Comparison of ENCODE assay signal across 15 cellular contexts in genomic region chr14:91580886-91581615, GRCh38.
DNase-seq lines count a peak whose midpoint lies in the region; ATAC-seq and TF ChIP-seq lines count a peak whose summit lies in the region.
"Had no signal": no experiment of that assay in that cellular context is flagged by ENCODE, and none has a peak within 500 bp of the region (broad histone marks: within the 10 kb centered on the region; RNA-seq: fewer than 3 reads in every experiment).

No MANE protein-coding gene starts in this region.

- H2BK120ac ChIP-seq in mesendoderm (ENCODE audit: low read depth, low read length): no peak overlapping the region

- peaks cover 30% of the 10 kb centered on the region for H3K4me1 Mint-ChIP-seq in WTC11
- H3K4me1 Mint-ChIP-seq: B cell had no signal

- H3K27me3 ChIP-seq in mesendoderm (ENCODE audit: insufficient read depth, low read length, poor library complexity): no peaks in the 10 kb centered on the region

- H2BK5ac ChIP-seq in mesendoderm (ENCODE audit: low read length): no peak overlapping the region

- peaks cover 53% of the 10 kb centered on the region for H3K9me3 Mint-ChIP-seq in WTC11

- no peak overlapping the region for H3K9ac ChIP-seq in mesendoderm (ENCODE audit: low read length)

- H3K4me2 ChIP-seq in mesendoderm (ENCODE audit: low read length): no peak overlapping the region

- H3K36me3 Mint-ChIP-seq in WTC11: peaks cover 32% of the 10 kb centered on the region

- H3K18ac ChIP-seq in mesendoderm (ENCODE audit: low read length): no peak overlapping the region

- no peak overlapping the region for H3K27ac Mint-ChIP-seq in WTC11
- H3K27ac Mint-ChIP-seq: B cell; CD4-positive, alpha-beta T cell had no signal

- H4K5ac ChIP-seq in mesendoderm (ENCODE audit: low read length): no peak overlapping the region

- POLR2A ChIA-PET in WTC11 (lab: Charles Lee) (no interaction called here), GM10248 (lab: Yijun Ruan, JAX) (no interaction called here)

- no peaks in the 10 kb centered on the region for H3K79me1 ChIP-seq in mesendoderm (ENCODE audit: low read length)

- no peaks in the 10 kb centered on the region for H3K36me3 ChIP-seq in mesendoderm (ENCODE audit: control insufficient read depth, insufficient read depth, low read length)

- H3K56ac ChIP-seq in mesendoderm (ENCODE audit: low read length): no peak overlapping the region

- CTCF ChIA-PET in WTC11 (lab: Charles Lee) (interaction anchor here (1.1 to 1.9 kb wide), 4 partner anchors 13 to 330 kb away, joined by 3 to 7 read pairs (median 3); no protein-coding TSS in a partner anchor), GM10248 (lab: Yijun Ruan, JAX) (interaction anchor here (1.4 to 2.1 kb wide), 2 partner anchors 12 to 13 kb away, joined by 3 to 7 read pairs; no protein-coding TSS in a partner anchor)

- no peak overlapping the region for H2AK5ac ChIP-seq in mesendoderm (ENCODE audit: low read length)

- H4K8ac ChIP-seq in mesendoderm (ENCODE audit: low read depth, low read length): no peak overlapping the region

- no peak overlapping the region for H3K4me3 ChIP-seq in mesendoderm (ENCODE audit: low read length)

- no peak overlapping the region for H3K23ac ChIP-seq in mesendoderm (ENCODE audit: low read length)

- WGBS in mesendoderm (ENCODE audit: extremely low coverage, insufficient coverage, low lambda C conversion rate): no CpG with 5 or more reads among the region's 8 CpGs

- H3K4ac ChIP-seq in mesendoderm (ENCODE audit: low read depth, low read length): no peak overlapping the region

- TF ChIP-seq CTCF in WTC11 (IDR thresholded peaks at IDR 0.05) (no peak), GM10248 (IDR thresholded peaks at IDR 0.05; ENCODE audit: control extremely low read depth, extremely low read depth, low read depth, missing control alignments) (no peak)

- H3K79me2 ChIP-seq in mesendoderm (ENCODE audit: control insufficient read depth, insufficient read depth, low read length): no peaks in the 10 kb centered on the region

- H2BK15ac ChIP-seq in mesendoderm (replicated peaks; ENCODE audit: low read depth): no peak overlapping the region

- H3K27ac ChIP-seq in mesendoderm (ENCODE audit: low read depth, low read length): no peak overlapping the region

- peaks cover 34% of the 10 kb centered on the region for H3K27me3 Mint-ChIP-seq in WTC11 (ENCODE audit: low read depth)
- H3K27me3 Mint-ChIP-seq: CD4-positive, alpha-beta T cell had no signal

- ATAC-seq in WTC11: peak; percentile 52; the same call in 1 of the 2 replicates

- DNase-seq in NCI-H748 (lab: John Stamatoyannopoulos, UW; ENCODE audit: unreplicated experiment): peak; percentile 34
- no peak for DNase-seq in NCI-H748 treated with DMSO at 0.1 percent for 48 hours (lab: John Stamatoyannopoulos, UW)
- no peak for DNase-seq in WTC11 (ENCODE audit: low spot score)
- DNase-seq in mesendoderm: peak; percentile 30
- DNase-seq in AG20443 (ENCODE audit: low spot score): no peak
- no peak for DNase-seq in RKO (ENCODE audit: low spot score)
- no peak for DNase-seq in RPMI8226
- DNase-seq in GM10248 (ENCODE audit: extremely low spot score): no peak
- DNase-seq: CD4-positive, alpha-beta T cell; HCEC 1CT; NCI-H1048; NCI-H146; NCI-H2081 treated with DMSO at 0.1 percent for 48 hours; NCI-H446 had no signal

- peak overlapping the region; percentile 0; the same call in 1 of the 2 replicates for H3K4me3 Mint-ChIP-seq in WTC11
- H3K4me3 Mint-ChIP-seq: B cell; CD4-positive, alpha-beta T cell had no signal

- H3K4me1 ChIP-seq in mesendoderm (ENCODE audit: control insufficient read depth, low read depth, low read length): peaks cover 2% of the 10 kb centered on the region

TF ChIP-seq in WTC11, 78 proteins besides CTCF, POLR2A, EP300 and RAD21 (continues in another document):
- no peak for TF ChIP-seq FOXP4 (CRISPR knock-in tag; IDR thresholded peaks at IDR 0.05)
- no peak for TF ChIP-seq MXD4 (CRISPR knock-in tag; IDR thresholded peaks at IDR 0.05; ENCODE audit: borderline replicate concordance)
- TF ChIP-seq RELA (CRISPR knock-in tag; IDR thresholded peaks at IDR 0.05; ENCODE audit: borderline replicate concordance): no peak
- TF ChIP-seq ZBTB43 (CRISPR knock-in tag; IDR thresholded peaks at IDR 0.05): no peak
- no peak for TF ChIP-seq SP1 (CRISPR knock-in tag; conservative IDR thresholded peaks at IDR 0.05)
- TF ChIP-seq ATF3 (CRISPR knock-in tag; conservative IDR thresholded peaks at IDR 0.05): no peak
- no peak for TF ChIP-seq E2F4 (CRISPR knock-in tag; IDR thresholded peaks at IDR 0.05; ENCODE audit: borderline replicate concordance, low read depth)
- no peak for TF ChIP-seq STAT6 (CRISPR knock-in tag; conservative IDR thresholded peaks at IDR 0.05; ENCODE audit: low read depth)
- no peak for TF ChIP-seq ZNF423 (CRISPR knock-in tag; IDR thresholded peaks at IDR 0.05)
- TF ChIP-seq NFATC4 (CRISPR knock-in tag; IDR thresholded peaks at IDR 0.05): no peak
- TF ChIP-seq ZNF219 (CRISPR knock-in tag; IDR thresholded peaks at IDR 0.05; ENCODE audit: borderline replicate concordance): no peak
- no peak for TF ChIP-seq KAT7 (CRISPR knock-in tag; IDR thresholded peaks at IDR 0.05; ENCODE audit: borderline replicate concordance)

Comparison
In these comparisons a context has a peak if more than half of its experiments do, and no peak if none do; other contexts are left out.
1. DNase-seq: peak in NCI-H748 (single experiment) and mesendoderm (single experiment); none in NCI-H748 treated with DMSO at 0.1 percent for 48 hours (single experiment), WTC11 (single experiment), AG20443 (single experiment), RKO (single experiment), RPMI8226 (single experiment) and GM10248 (single experiment).